8 cellular contexts compared by ENCODE assay signal in the genomic region with DNA sequence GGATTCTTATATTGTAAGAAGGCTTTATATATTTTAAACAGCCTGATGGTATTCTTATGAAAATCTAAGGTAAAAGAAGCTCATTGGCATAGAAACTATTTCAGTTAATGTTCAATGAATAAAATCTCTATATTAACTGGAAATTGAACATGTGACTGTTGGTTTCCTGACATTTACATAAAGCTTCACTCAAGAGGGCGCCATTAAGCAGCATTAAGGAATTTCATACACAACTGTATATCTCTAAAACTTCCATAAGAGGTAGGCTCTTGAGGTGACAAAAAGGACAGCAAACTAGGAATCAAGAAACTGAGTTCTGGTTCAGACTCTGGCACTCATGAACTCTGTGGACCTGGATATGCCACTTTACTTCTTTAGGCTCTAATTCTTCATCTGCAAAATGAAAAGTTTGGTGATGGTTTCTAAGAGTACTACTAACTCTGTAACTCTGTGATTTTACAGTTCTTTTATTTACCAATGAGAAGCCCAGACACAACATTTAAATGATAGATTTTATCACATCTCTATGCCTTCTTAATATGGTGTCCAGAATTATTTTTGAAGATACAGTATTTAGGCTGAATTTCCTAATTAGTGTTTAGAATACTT.
DNase-seq lines count a peak whose midpoint lies in the region; ATAC-seq, FAIRE-seq and TF ChIP-seq lines count a peak whose summit lies in the region.

No MANE protein-coding gene starts in this region.

- H3K36me3 ChIP-seq in BJ (ENCODE audit: control insufficient read depth, insufficient read depth, low read length) = no peaks in the 10 kb centered on the region

- no peaks in the 10 kb centered on the region for H3K4me1 Mint-ChIP-seq in activated T-cell treated with anti-CD3 and anti-CD28 coated beads, Interleukin-2, amount 50 U/mL, for 72 hours (ENCODE audit: low read depth)

- TF ChIP-seq CTCF in BJ (IDR thresholded peaks at IDR 0.05; ENCODE audit: insufficient read depth, low read depth, low read length) (peak; percentile 61), omental fat pad (IDR thresholded peaks at IDR 0.05) (no peak)

- no peak for DNase-seq in BJ (ENCODE audit: low read depth)
- DNase-seq in SHP77 treated with DMSO at 0.1 percent for 48 hours (lab: John Stamatoyannopoulos, UW) = peak; percentile 37
- DNase-seq in T-helper 1 cell = no peak
- DNase-seq in omental fat pad (ENCODE audit: low spot score) = no peak
- no peak for DNase-seq in middle frontal gyrus (ENCODE audit: extremely low spot score, low spot score)
- DNase-seq in activated T-cell treated with anti-CD3 and anti-CD28 coated beads, Interleukin-2, amount 50 U/mL, for 72 hours = no peak

- FAIRE-seq in islet of Langerhans (lab: Jason Lieb, UNC) = peak; percentile 60

- CTCF ChIA-PET in BJ (lab: Yijun Ruan, JAX) = interaction anchor here (0.6 to 3.4 kb wide), 11 partner anchors 14 to 1046 kb away, joined by 3 to 48 read pairs (median 3); a partner anchor contains a TSS

- POLR2A ChIA-PET in BJ (lab: Charles Lee) = interaction anchor here (0.6 kb wide), 1 partner anchor 69 kb away, joined by 6 read pairs; no protein-coding TSS in a partner anchor

- no peaks in the 10 kb centered on the region for H3K27me3 Mint-ChIP-seq in activated T-cell treated with anti-CD3 and anti-CD28 coated beads, Interleukin-2, amount 50 U/mL, for 72 hours (ENCODE audit: low read depth)

- no peak for ATAC-seq in omental fat pad (ENCODE audit: low FRiP score)
- ATAC-seq in activated T-cell treated with anti-CD3 and anti-CD28 coated beads, Interleukin-2, amount 50 U/mL, for 72 hours (replicated peaks in 1 of 2) = no peak

- TF ChIP-seq RAD21 in Ishikawa (IDR thresholded peaks at IDR 0.05; ENCODE audit: low read depth) = peak; percentile 76

- TF ChIP-seq EP300 in Ishikawa (IDR thresholded peaks at IDR 0.05; ENCODE audit: borderline replicate concordance) = no peak

- H3K4me3 Mint-ChIP-seq in activated T-cell treated with anti-CD3 and anti-CD28 coated beads, Interleukin-2, amount 50 U/mL, for 72 hours = no peak overlapping the region

- no peak overlapping the region for H3K27ac Mint-ChIP-seq in activated T-cell treated with anti-CD3 and anti-CD28 coated beads, Interleukin-2, amount 50 U/mL, for 72 hours

- H3K4me3 ChIP-seq in BJ (ENCODE audit: low read depth, low read length) = no peak overlapping the region

- no peaks in the 10 kb centered on the region for H3K27me3 ChIP-seq in BJ (ENCODE audit: control insufficient read depth, insufficient read depth, low read length)

- H3K36me3 Mint-ChIP-seq in activated T-cell treated with anti-CD3 and anti-CD28 coated beads, Interleukin-2, amount 50 U/mL, for 72 hours (ENCODE audit: insufficient read depth in 2 of 2) = no peaks in the 10 kb centered on the region

- peaks cover 9 to 13% of the 10 kb centered on the region in 2 donors for H3K9me3 Mint-ChIP-seq in activated T-cell treated with anti-CD3 and anti-CD28 coated beads, Interleukin-2, amount 50 U/mL, for 72 hours

TF ChIP-seq in Ishikawa, 13 proteins besides CTCF, POLR2A, EP300 and RAD21:
- no peak for TF ChIP-seq CREB1 (IDR thresholded peaks at IDR 0.05; ENCODE audit: low read depth)
- TF ChIP-seq, protein P1, sequence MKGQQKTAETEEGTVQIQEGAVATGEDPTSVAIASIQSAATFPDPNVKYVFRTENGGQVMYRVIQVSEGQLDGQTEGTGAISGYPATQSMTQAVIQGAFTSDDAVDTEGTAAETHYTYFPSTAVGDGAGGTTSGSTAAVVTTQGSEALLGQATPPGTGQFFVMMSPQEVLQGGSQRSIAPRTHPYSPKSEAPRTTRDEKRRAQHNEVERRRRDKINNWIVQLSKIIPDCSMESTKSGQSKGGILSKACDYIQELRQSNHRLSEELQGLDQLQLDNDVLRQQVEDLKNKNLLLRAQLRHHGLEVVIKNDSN (IDR thresholded peaks at IDR 0.05) = 0 out of 2 replicates have a peak, but pooled peaks have one; percentile 47
